Comparison of ENCODE assay signal across 9 cellular contexts in genomic region chr19:38710928-38711725, GRCh38. TPM values are rescaled to one million over a fixed set of nuclear protein-coding genes. Genes with fewer than 3 reads are reported as not detected.
DNase-seq lines count a peak whose midpoint lies in the region; ATAC-seq, FAIRE-seq and TF ChIP-seq lines count a peak whose summit lies in the region.
"Had no signal": no experiment of that assay in that cellular context is flagged by ENCODE, and none has a peak within 500 bp of the region (broad histone marks: within the 10 kb centered on the region; RNA-seq: fewer than 3 reads in every experiment).

No MANE protein-coding gene starts in this region.

- H3K4me2 ChIP-seq in mesenchymal stem cell (ENCODE audit: low read length, poor library complexity, severe bottlenecking), result no peak overlapping the region

- FAIRE-seq in RCC 7860 (lab: Jason Lieb, UNC), result peak; percentile 41

- H3K4me3 ChIP-seq in coronary artery, result peak overlapping the region; percentile 25
- H3K4me3 ChIP-seq in mesenchymal stem cell (ENCODE audit: insufficient read depth in 1 of 2, low read depth in 1 of 2, low read length in 2 of 2), result no peak overlapping the region
- no peak overlapping the region for H3K4me3 ChIP-seq in thoracic aorta

- H4K91ac ChIP-seq in mesenchymal stem cell (ENCODE audit: low read length), result peak overlapping the region; percentile 52

- WGBS in mesenchymal stem cell, result 77% methylated on average over 25 of the region's 25 CpGs

- H3K9me3 ChIP-seq in mesenchymal stem cell (ENCODE audit: control insufficient read depth, low read length) (no peaks in the 10 kb centered on the region), thoracic aorta (no peaks in the 10 kb centered on the region)
- H3K9me3 ChIP-seq: neutrophil had no signal

- H3K27me3 ChIP-seq in mesenchymal stem cell (ENCODE audit: control insufficient read depth in 1 of 2, insufficient read depth in 1 of 2, low read length in 2 of 2) (no peaks in the 10 kb centered on the region), thoracic aorta (replicated peaks; ENCODE audit: insufficient read depth) (no peaks in the 10 kb centered on the region)
- H3K27me3 ChIP-seq: neutrophil had no signal

- H2AFZ ChIP-seq in mesenchymal stem cell (ENCODE audit: low read depth, low read length), result no peak overlapping the region

- H3K79me1 ChIP-seq in mesenchymal stem cell (replicated peaks; ENCODE audit: low read length, poor library complexity, severe bottlenecking), result peaks cover 8% of the 10 kb centered on the region

- peak overlapping the region; percentile 16 for H4K8ac ChIP-seq in mesenchymal stem cell (ENCODE audit: low read length)

- ATAC-seq in thoracic aorta (ENCODE audit: insufficient number of reproducible peaks, low FRiP score, low read depth) (no peak), HG02870 (IDR thresholded peaks at IDR 0.05; ENCODE audit: unreplicated experiment) (no peak), HG02884 (IDR thresholded peaks at IDR 0.05; ENCODE audit: unreplicated experiment) (no peak)

- H3K4ac ChIP-seq in mesenchymal stem cell (ENCODE audit: low read depth in 1 of 2, low read length in 2 of 2), result no peak overlapping the region

- no peak overlapping the region for H2BK120ac ChIP-seq in mesenchymal stem cell (ENCODE audit: low read depth, low read length)

- H3K27ac ChIP-seq in coronary artery (peak overlapping the region; percentile 51 to 91), mesenchymal stem cell (ENCODE audit: low read length, poor library complexity, severe bottlenecking) (peak overlapping the region; percentile 92), thoracic aorta (peak overlapping the region; percentile 81 to 82)
- H3K27ac ChIP-seq: neutrophil had no signal

- peak overlapping the region; percentile 46 for H3K9ac ChIP-seq in mesenchymal stem cell (ENCODE audit: low read length)

- H2BK15ac ChIP-seq in mesenchymal stem cell (ENCODE audit: low read depth, poor library complexity, severe bottlenecking), result no peak overlapping the region

- peak overlapping the region in 1 of 2 experiments; percentile 6 for H3K23ac ChIP-seq in mesenchymal stem cell (ENCODE audit: low read length in 2 of 2)

- no peak for TF ChIP-seq CTCF in coronary artery (IDR thresholded peaks at IDR 0.05)
- no peak for TF ChIP-seq CTCF in thoracic aorta (IDR thresholded peaks at IDR 0.05)

- DNase-seq in RCC 7860 (ENCODE audit: low spot score), result peak; percentile 69
- no peak for DNase-seq in coronary artery (ENCODE audit: low spot score)
- DNase-seq in mesenchymal stem cell, result peak; percentile 61
- DNase-seq in thoracic aorta (ENCODE audit: low spot score), result no peak
- no peak for DNase-seq in UCSD-AML1 (lab: John Stamatoyannopoulos, UW; ENCODE audit: unreplicated experiment)
- DNase-seq: activated effector memory CD4-positive, alpha-beta T cell treated with anti-CD3 and anti-CD28 coated beads, Interleukin-2, amount 50 U/mL, for 16 hours had no signal

- H3K36me3 ChIP-seq in mesenchymal stem cell (ENCODE audit: control insufficient read depth in 1 of 2, insufficient read depth in 2 of 2, low read depth in 1 of 2, low read length in 2 of 2), result peaks cover 87 to 90% of the 10 kb centered on the region in 2 experiments
- H3K36me3 ChIP-seq in thoracic aorta, result peaks cover 82% of the 10 kb centered on the region

- H3K18ac ChIP-seq in mesenchymal stem cell (ENCODE audit: low read depth in 1 of 2, low read length in 2 of 2), result peak overlapping the region in 1 of 2 experiments; percentile 44

- H3K4me1 ChIP-seq in mesenchymal stem cell (ENCODE audit: control insufficient read depth, insufficient read depth, low read depth, low read length), result peaks cover 67% of the 10 kb centered on the region
- H3K4me1 ChIP-seq in thoracic aorta (ENCODE audit: control insufficient read depth in 1 of 2, low read depth in 2 of 2), result peaks cover 50 to 97% of the 10 kb centered on the region in 2 donors

- H2AK5ac ChIP-seq in mesenchymal stem cell (ENCODE audit: low read length, severe bottlenecking), result peak overlapping the region; percentile 28

- peak overlapping the region; percentile 32 for H2BK5ac ChIP-seq in mesenchymal stem cell (ENCODE audit: low read depth, low read length, poor library complexity, severe bottlenecking)

- H2BK12ac ChIP-seq in mesenchymal stem cell (ENCODE audit: low read length in 2 of 2), result peak overlapping the region; percentile 42 to 46

- no peak overlapping the region for H3K14ac ChIP-seq in mesenchymal stem cell (ENCODE audit: low read length in 2 of 2)

RNA-seq across cellular contexts. Expression of gene CAPN12, which starts 33.1 kb away (rescaled TPM):
- 1.6 TPM for polyA plus RNA-seq in mesenchymal stem cell (2013, experiment 1 of 2)
- polyA plus RNA-seq in mesenchymal stem cell (2013, experiment 2 of 2), result 1.5 TPM
- 1 to 10 TPM in 1 of 2 donors, under 1 TPM in 1; 0.81 to 2.1 TPM for total RNA-seq in thoracic aorta

Comparison
In these comparisons a context has a peak if more than half of its experiments do, and no peak if none do; other contexts are left out.
1. DNase-seq: peak in RCC 7860 (single experiment) and mesenchymal stem cell (single experiment); none in coronary artery (single experiment), thoracic aorta (single experiment) and UCSD-AML1 (single experiment).
2. Peak in every context shown above with its lines, with median percentiles within 50 percentile points of each other: H3K27ac ChIP-seq.